ENCODE assay signal across 28 cellular contexts in genomic region chr5:147387109-147387508, GRCh38.
"Had no signal": no experiment of that assay in that cellular context is flagged by ENCODE, and none has a peak within 500 bp of the region (broad histone marks: within the 10 kb centered on the region; RNA-seq: fewer than 3 reads in every experiment).

No MANE protein-coding gene starts in this region.

- DNase-seq: activated CD4-positive, alpha-beta T cell treated with anti-CD3 and anti-CD28 coated beads, Interleukin-2, amount 10 ng/mL, durations not matched to agents 24 days and 14 days; activated CD4-positive, alpha-beta T cell treated with anti-CD3 and anti-CD28 coated beads, Interleukin-2, amount 50 U/mL, for 4 hours; activated CD8-positive, alpha-beta T cell treated with anti-CD3 and anti-CD28 coated beads for 36 hours; activated gamma-delta T cell; activated naive CD4-positive, alpha-beta T cell treated with Interleukin-2 at 50 U/mL for 16 hours; activated naive CD8-positive, alpha-beta T cell treated with anti-CD3 and anti-CD28 coated beads, Interleukin-2, amount 10 ng/mL, durations not matched to agents 7 days and 5 days; activated T-cell treated with anti-CD3 and anti-CD28 coated beads, Interleukin-2, amount 50 U/mL, for 1 hour; amygdala; body of pancreas; caudate nucleus; cerebellar nuclear complex; KG1; NCI-H1092 treated with DMSO at 0.1 percent for 48 hours; NCI-H187 treated with DMSO at 0.1 percent for 48 hours; NCI-H2081; NCI-H2171 treated with DMSO at 0.1 percent for 48 hours; NCI-H2227 treated with DMSO at 0.1 percent for 48 hours; NCI-H446; NCI-H510A treated with DMSO at 0.1 percent for 48 hours; NCI-H69; NK-92 treated with Interleukin-12 subunit alpha and Interleukin-12 subunit beta, amount 100 ng/mL, for 24 hours; PC-3; Peyer's patch; RPMI8226; SHP77 treated with DMSO at 0.1 percent for 48 hours; T1000 had no signal

- H3K36me3 ChIP-seq: ascending aorta, Peyer's patch had no signal

- H3K27ac ChIP-seq: body of pancreas, Peyer's patch, SJSA1 had no signal

- H3K4me3 ChIP-seq: ascending aorta, body of pancreas, Peyer's patch, SJSA1 had no signal

- H3K9me3 ChIP-seq: ascending aorta, body of pancreas, Peyer's patch, SJSA1 had no signal

- H3K27me3 ChIP-seq: ascending aorta, body of pancreas, Peyer's patch, SJSA1 had no signal

- ATAC-seq: activated CD8-positive, alpha-beta T cell treated with anti-CD3 and anti-CD28 coated beads for 36 hours; body of pancreas; PC-3 had no signal

- H3K4me1 ChIP-seq: body of pancreas, Peyer's patch, SJSA1 had no signal
